ENCODE assay signal across 23 cellular contexts in the genomic region with DNA sequence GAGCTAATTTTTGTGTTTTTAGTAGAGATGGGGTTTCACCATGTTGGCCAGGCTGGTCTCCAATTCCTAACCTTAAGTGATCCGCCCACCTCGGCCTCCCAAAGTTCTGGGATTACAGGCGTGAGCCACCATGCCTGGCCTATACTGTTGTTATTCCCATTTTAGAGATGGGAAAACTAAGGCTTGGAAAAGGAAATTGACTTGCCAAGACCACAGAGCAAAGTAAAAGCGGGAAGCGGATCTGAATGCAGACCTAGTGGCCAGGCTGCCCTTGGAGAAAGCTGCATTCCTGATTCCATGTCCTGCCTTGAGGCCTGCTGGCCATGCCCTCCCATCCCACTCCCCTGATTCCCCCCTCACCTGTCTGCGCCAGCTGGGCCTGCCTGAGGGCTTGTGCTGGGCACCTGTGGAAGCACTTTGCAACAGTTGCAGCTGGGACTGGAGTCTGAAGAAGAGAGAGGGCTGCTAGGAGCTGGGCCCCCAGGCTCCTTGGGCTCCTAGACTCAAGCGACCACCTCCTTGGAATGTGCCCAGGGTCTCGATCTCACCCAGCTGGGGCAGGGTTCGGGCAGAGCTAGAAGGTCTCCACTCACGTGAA. TPM values are rescaled to one million over a fixed set of nuclear protein-coding genes. Genes with fewer than 3 reads are reported as not detected.
A peak's percentile ranks its signal among the peaks of the same experiment; 100 is the strongest.
DNase-seq lines count a peak whose midpoint lies in the region; ATAC-seq, FAIRE-seq and TF ChIP-seq lines count a peak whose summit lies in the region.
"Had no signal": no experiment of that assay in that cellular context is flagged by ENCODE, and none has a peak within 500 bp of the region (broad histone marks: within the 10 kb centered on the region; RNA-seq: fewer than 3 reads in every experiment).

No MANE protein-coding gene starts in this region.

- H3K4me3 Mint-ChIP-seq in T-helper 17 cell (no peak overlapping the region), mesothelial cell of epicardium (peak overlapping the region; percentile 42)

- no peak for TF ChIP-seq CTCF in A549 (IDR thresholded peaks at IDR 0.05)
- no peak for TF ChIP-seq CTCF in mesothelial cell of epicardium (IDR thresholded peaks at IDR 0.05; ENCODE audit: unreplicated experiment)
- no peak for TF ChIP-seq CTCF in thyroid gland (IDR thresholded peaks at IDR 0.05)

- DNase-seq in A549 (ENCODE audit: low read depth in 1 of 2, low spot score in 1 of 2) = no peak
- peak; percentile 46 for DNase-seq in H7
- no peak for DNase-seq in T-helper 17 cell
- no peak for DNase-seq in mesothelial cell of epicardium (ENCODE audit: low spot score in 2 of 2, unreplicated experiment in 2 of 2)
- DNase-seq in RPMI8226 = no peak
- no peak for DNase-seq in SHP77 (lab: John Stamatoyannopoulos, UW)
- DNase-seq in thyroid gland = no peak
- no peak for DNase-seq in NCI-H510A treated with DMSO at 0.1 percent for 48 hours (lab: John Stamatoyannopoulos, UW)
- DNase-seq: CD4-positive, alpha-beta memory T cell; DMS153; GF-D8; KBM-7; NCI-H187 treated with DMSO at 0.1 percent for 48 hours; NCI-H2227 treated with DMSO at 0.1 percent for 48 hours; NCI-H524; SW 1271 had no signal

- CTCF ChIA-PET in A549 (lab: Yijun Ruan, JAX) = interaction anchor here (1.0 to 8.8 kb wide), 5 partner anchors 11 to 97 kb away, joined by 3 to 93 read pairs (median 5); partner anchors contain the start of gene MISP3

- H3K9me3 Mint-ChIP-seq in mesothelial cell of epicardium = no peaks in the 10 kb centered on the region
- H3K9me3 Mint-ChIP-seq: H9 had no signal

- H3K4me1 ChIP-seq in A549 = peaks cover 10% of the 10 kb centered on the region
- peaks cover 10 to 39% of the 10 kb centered on the region in 2 donors for H3K4me1 ChIP-seq in thyroid gland

- H3K4me1 Mint-ChIP-seq in T-helper 17 cell = peaks cover 28% of the 10 kb centered on the region
- peaks cover 3% of the 10 kb centered on the region for H3K4me1 Mint-ChIP-seq in mesothelial cell of epicardium

- no peaks in the 10 kb centered on the region for H3K9me3 ChIP-seq in A549
- H3K9me3 ChIP-seq in T-helper 17 cell (ENCODE audit: control insufficient read depth, low read length, poor library complexity, severe bottlenecking) = no peaks in the 10 kb centered on the region
- no peaks in the 10 kb centered on the region for H3K9me3 ChIP-seq in thyroid gland
- H3K9me3 ChIP-seq: SJSA1 had no signal

- H3K36me3 Mint-ChIP-seq in T-helper 17 cell (ENCODE audit: low read depth) (peaks cover 9% of the 10 kb centered on the region), mesothelial cell of epicardium (peaks cover 5% of the 10 kb centered on the region)

- TF ChIP-seq POLR2A in A549 (IDR thresholded peaks at IDR 0.05; ENCODE audit: low read length) = no peak
- no peak for TF ChIP-seq POLR2A in thyroid gland (IDR thresholded peaks at IDR 0.05)

- H3K27ac Mint-ChIP-seq in T-helper 17 cell = peak overlapping the region; percentile 75
- H3K27ac Mint-ChIP-seq in mesothelial cell of epicardium = no peak overlapping the region
- H3K27ac Mint-ChIP-seq: H9 had no signal

- H3K27me3 ChIP-seq in H7 (ENCODE audit: control insufficient read depth, insufficient read depth, low read length) = peaks cover 24% of the 10 kb centered on the region
- H3K27me3 ChIP-seq in thyroid gland = no peaks in the 10 kb centered on the region

- no peak for ATAC-seq in A549
- ATAC-seq in T-helper 17 cell = no peak

- POLR2A ChIA-PET in A549 (lab: Yijun Ruan, JAX) = interaction anchor here (1.5 kb wide), 1 partner anchor 16 kb away, joined by 4 read pairs; the partner anchor contains the start of gene MISP3

- H3K27me3 Mint-ChIP-seq in T-helper 17 cell (peaks cover 21% of the 10 kb centered on the region), mesothelial cell of epicardium (ENCODE audit: low read depth) (peaks cover 49% of the 10 kb centered on the region)

- no peak overlapping the region for H3K27ac ChIP-seq in A549
- H3K27ac ChIP-seq in thyroid gland = no peak overlapping the region
- H3K27ac ChIP-seq: SJSA1 had no signal

- no peak for TF ChIP-seq RAD21 in A549 (conservative IDR thresholded peaks at IDR 0.05 in 1 of 2, IDR thresholded peaks at IDR 0.05 in 1 of 2)

- FAIRE-seq in A549 (lab: Jason Lieb, UNC) = no peak
- FAIRE-seq: GM12891, GM18507 had no signal

- intact Hi-C loops in thyroid gland (cut with DNase I) = no loop called here

- no peak for TF ChIP-seq EP300 in A549 (IDR thresholded peaks at IDR 0.05)

- 93% methylated on average over 7 of the region's 10 CpGs for WGBS in A549 (ENCODE audit: missing lambda C conversion rate)
- WGBS in thyroid gland, 2 donors = 95 to 98% methylated on average over 8 to 10 of the region's 10 CpGs

- H3K4me2 ChIP-seq in A549 = no peak overlapping the region

- H3K4me3 ChIP-seq in A549 (no peak overlapping the region), H7 (ENCODE audit: insufficient read depth, low read depth, low read length) (no peak overlapping the region), thyroid gland (replicated peaks in 1 of 3) (no peak overlapping the region)
- H3K4me3 ChIP-seq: SJSA1 had no signal

- H3K36me3 ChIP-seq in H7 (replicated peaks; ENCODE audit: control insufficient read depth, insufficient read depth, low read length) (no peaks in the 10 kb centered on the region), thyroid gland (no peaks in the 10 kb centered on the region)
- H3K36me3 ChIP-seq: SJSA1 had no signal

TF ChIP-seq in A549, 52 proteins besides CTCF, POLR2A, EP300 and RAD21:
- TF ChIP-seq ZSCAN20 (CRISPR knock-in tag; IDR thresholded peaks at IDR 0.05) (no peak), HOXB13 (CRISPR knock-in tag; IDR thresholded peaks at IDR 0.05; ENCODE audit: low read depth) (no peak), KDM1A (IDR thresholded peaks at IDR 0.05; ENCODE audit: low read depth) (peak; percentile 47; the same call in 1 of the 2 replicates), NPAS2 (CRISPR knock-in tag; IDR thresholded peaks at IDR 0.05; ENCODE audit: borderline replicate concordance) (no peak), HOXA7 (CRISPR knock-in tag; IDR thresholded peaks at IDR 0.05) (no peak)

RNA-seq across cellular contexts. Expression of gene PALM3, which starts 5.7 kb away (rescaled TPM):
- polyA plus RNA-seq in A549 (2011; rRNA removed) = 0.73 and 0.96 TPM in 2 replicates
- polyA plus RNA-seq in A549 (2012; cell fraction: cytosol; rRNA removed) = 2.3 and 2.6 TPM in 2 replicates
- polyA plus RNA-seq in A549 (2012; cell fraction: nucleus; rRNA removed) = 2.0 and 2.4 TPM in 2 replicates
- 7.9 to 12.1 TPM (median 10.2 TPM) in 3 replicates for polyA plus RNA-seq in A549 (2017; fragmentation: RNase III; extraction: RNeasy Plus Mini Kit Qiagen cat#74134 plus additional on column Dnase treatment)
- polyA minus RNA-seq in A549 (2011; rRNA and poly(A)+ RNA removed) = 0.92 TPM in 1 of 2 replicates, not detected in the other
- total RNA-seq in H7 (2014; rRNA removed; shearing (Covaris generic)) = 8.1 and 9.4 TPM in 2 replicates
- total RNA-seq in T-helper 17 cell = not detected
- 2.0 to 2.4 TPM (median 2.3 TPM) in 3 replicates for total RNA-seq in mesothelial cell of epicardium
- total RNA-seq in thyroid gland = 1 to 10 TPM; 4.8 to 9.6 (median 6.8) TPM
- total RNA-seq: CD4-positive, alpha-beta memory T cell; SJSA1 had no signal
- polyA plus RNA-seq: CD4-positive, alpha-beta memory T cell had no signal

RNA-seq across cellular contexts. Expression of gene MISP3, which starts 16.4 kb away (rescaled TPM):
- polyA plus RNA-seq in A549 (2011; rRNA removed) (1.3 and 1.9 TPM in 2 replicates), A549 (2017; fragmentation: RNase III; extraction: RNeasy Plus Mini Kit Qiagen cat#74134 plus additional on column Dnase treatment) (2.1 to 2.8 TPM (median 2.3 TPM) in 3 replicates)
- 3.9 and 4.1 TPM in 2 replicates for polyA plus RNA-seq in A549 (2012; cell fraction: cytosol; rRNA removed)
- polyA plus RNA-seq in A549 (2012; cell fraction: nucleus; rRNA removed) = 2.6 and 3.8 TPM in 2 replicates
- polyA minus RNA-seq in A549 (2011; rRNA and poly(A)+ RNA removed) = 0.12 and 0.29 TPM in 2 replicates
- 0.52 and 0.92 TPM in 2 replicates for total RNA-seq in H7 (2014; rRNA removed; shearing (Covaris generic))
- total RNA-seq in T-helper 17 cell (1 to 10 TPM in 1 of 2 donors, under 1 TPM in 1; 0.65 to 1.3 TPM), mesothelial cell of epicardium (0.81 to 1.3 TPM (median 0.98 TPM) in 3 replicates), thyroid gland (1 to 10 TPM; 7.9 to 9.9 (median 9.1) TPM)

RNA-seq across cellular contexts. Expression of gene IL27RA, which starts 24.6 kb away (rescaled TPM):
- polyA plus RNA-seq in A549 (2011; rRNA removed) = 3.0 and 3.1 TPM in 2 replicates
- polyA plus RNA-seq in A549 (2012; cell fraction: cytosol; rRNA removed) = 3.3 and 4.6 TPM in 2 replicates
- 5.8 and 6.0 TPM in 2 replicates for polyA plus RNA-seq in A549 (2012; cell fraction: nucleus; rRNA removed)
- 4.0 to 4.6 TPM (median 4.5 TPM) in 3 replicates for polyA plus RNA-seq in A549 (2017; fragmentation: RNase III; extraction: RNeasy Plus Mini Kit Qiagen cat#74134 plus additional on column Dnase treatment)
- polyA minus RNA-seq in A549 (2011; rRNA and poly(A)+ RNA removed) = 2.7 TPM in 2 replicates
- 8.8 and 10.1 TPM in 2 replicates for total RNA-seq in H7 (2014; rRNA removed; shearing (Covaris generic))
- 10 to 100 TPM; 39.6 to 51.6 TPM for total RNA-seq in T-helper 17 cell
- total RNA-seq in mesothelial cell of epicardium = 6.2 to 6.6 TPM (median 6.5 TPM) in 3 replicates
- total RNA-seq in thyroid gland = 1 to 10 TPM; 1.9 to 4.9 (median 3.4) TPM

RNA-seq across cellular contexts. Expression of gene RLN3, which starts 28.2 kb away (rescaled TPM):
- not detected in 2 replicates for polyA plus RNA-seq in A549 (2011; rRNA removed)
- polyA plus RNA-seq in A549 (2012; cell fraction: cytosol; rRNA removed) = not detected in 2 replicates
- not detected in 2 replicates for polyA plus RNA-seq in A549 (2012; cell fraction: nucleus; rRNA removed)
- polyA plus RNA-seq in A549 (2017; fragmentation: RNase III; extraction: RNeasy Plus Mini Kit Qiagen cat#74134 plus additional on column Dnase treatment) = not detected in 3 replicates
- not detected in 2 replicates for polyA minus RNA-seq in A549 (2011; rRNA and poly(A)+ RNA removed)
- not detected in 2 replicates for total RNA-seq in H7 (2014; rRNA removed; shearing (Covaris generic))
- total RNA-seq in T-helper 17 cell = not detected
- not detected in 3 replicates for total RNA-seq in mesothelial cell of epicardium
- not detected for total RNA-seq in thyroid gland
- total RNA-seq: A172; CD4-positive, alpha-beta memory T cell; Daoy; H9; SJSA1 had no signal
- polyA plus RNA-seq: BJ had no signal

RNA-seq across cellular contexts. Expression of gene C19orf67, which starts 29.4 kb away (rescaled TPM):
- polyA plus RNA-seq in A549 (2011; rRNA removed) (not detected in 2 replicates), A549 (2017; fragmentation: RNase III; extraction: RNeasy Plus Mini Kit Qiagen cat#74134 plus additional on column Dnase treatment) (not detected in 3 replicates)
- polyA plus RNA-seq in A549 (2012; cell fraction: cytosol; rRNA removed) = not detected in 2 replicates
- not detected in 2 replicates for polyA plus RNA-seq in A549 (2012; cell fraction: nucleus; rRNA removed)
- polyA minus RNA-seq in A549 (2011; rRNA and poly(A)+ RNA removed) = not detected in 2 replicates
- 0.94 and 1.3 TPM in 2 replicates for total RNA-seq in H7 (2014; rRNA removed; shearing (Covaris generic))
- total RNA-seq in T-helper 17 cell (under 1 TPM; 0.22 to 0.31 TPM), mesothelial cell of epicardium (0.45 to 0.90 TPM (median 0.58 TPM) in 3 replicates), thyroid gland (not detected)
- total RNA-seq: A172, Daoy, SJSA1 had no signal
- polyA plus RNA-seq: BJ; CD4-positive, alpha-beta memory T cell had no signal
